20 cellular contexts compared by ENCODE assay signal in genomic region chr5:126377444-126377843, GRCh38. TPM values are rescaled to one million over a fixed set of nuclear protein-coding genes. Genes with fewer than 3 reads are reported as not detected.
A peak's percentile ranks its signal among the peaks of the same experiment; 100 is the strongest.
DNase-seq lines count a peak whose midpoint lies in the region; ATAC-seq and TF ChIP-seq lines count a peak whose summit lies in the region.
"Had no signal": no experiment of that assay in that cellular context is flagged by ENCODE, and none has a peak within 500 bp of the region (broad histone marks: within the 10 kb centered on the region; RNA-seq: fewer than 3 reads in every experiment).

No MANE protein-coding gene starts in this region.

- no peaks in the 10 kb centered on the region for H3K79me2 ChIP-seq in SK-N-SH (ENCODE audit: insufficient read depth)

- ATAC-seq in HG03196 (IDR thresholded peaks at IDR 0.05; ENCODE audit: unreplicated experiment) (no peak), GM18505 (IDR thresholded peaks at IDR 0.05; ENCODE audit: unreplicated experiment) (no peak)
- ATAC-seq: PC-3 had no signal

- no peaks in the 10 kb centered on the region; the same call in 1 of the 2 replicates for H3K9me2 ChIP-seq in SK-N-SH

- H3K4me3 Mint-ChIP-seq in osteocyte (ENCODE audit: unreplicated experiment) = no peak overlapping the region

- H3K27ac Mint-ChIP-seq in osteocyte (ENCODE audit: unreplicated experiment) = peak overlapping the region; percentile 68

- peaks cover 9% of the 10 kb centered on the region for H3K9me3 ChIP-seq in SK-N-SH

- peaks cover 21% of the 10 kb centered on the region for H3K9me3 Mint-ChIP-seq in osteocyte (ENCODE audit: unreplicated experiment)

- 21% methylated on average over 1 of the region's 1 CpG for WGBS in SK-N-SH (ENCODE audit: low lambda C conversion rate)

- peaks cover 0 to 5% of the 10 kb centered on the region in 2 experiments; a peak in 3 of 4 replicates for H3K4me1 ChIP-seq in SK-N-SH (ENCODE audit: control insufficient read depth in 1 of 2, insufficient read depth in 2 of 2, low read depth in 1 of 2, low read length in 1 of 2)

- peak in 1 of 2 experiments; percentile 10; a peak in 1 of 4 replicates for TF ChIP-seq EP300 in SK-N-SH (IDR thresholded peaks at IDR 0.05; ENCODE audit: borderline replicate concordance in 1 of 2, low read depth in 1 of 2, low read length in 1 of 2)

- no peak for TF ChIP-seq RAD21 in SK-N-SH (IDR thresholded peaks at IDR 0.05; ENCODE audit: low read length)

- TF ChIP-seq CTCF in SK-N-SH (IDR thresholded peaks at IDR 0.05) (no peak), fibroblast of pulmonary artery (IDR thresholded peaks at IDR 0.05; ENCODE audit: low read length, missing control alignments) (no peak), osteocyte (IDR thresholded peaks at IDR 0.05) (no peak)

- H3K4me3 ChIP-seq in SK-N-SH (ENCODE audit: low read depth in 2 of 2, low read length in 1 of 2) (no peak overlapping the region; a peak in 1 of 4 replicates), fibroblast of pulmonary artery (replicated peaks; ENCODE audit: low read depth, low read length) (no peak overlapping the region)

- H3K27me3 ChIP-seq in SK-N-SH (ENCODE audit: insufficient read depth) = no peaks in the 10 kb centered on the region

- H3K36me3 Mint-ChIP-seq in osteocyte (ENCODE audit: unreplicated experiment) = peaks cover 11% of the 10 kb centered on the region

- TF ChIP-seq POLR2A in GM18505 (IDR thresholded peaks at IDR 0.05; ENCODE audit: borderline replicate concordance, extremely low read depth, insufficient read depth, insufficient read length) = no peak

- peaks cover 21% of the 10 kb centered on the region for H3F3A ChIP-seq in SK-N-SH (replicated peaks; ENCODE audit: insufficient read depth)

- H2AFZ ChIP-seq in SK-N-SH (ENCODE audit: low read depth) = no peak overlapping the region; the same call in 1 of the 2 replicates

- no peaks in the 10 kb centered on the region for H3K27me3 Mint-ChIP-seq in osteocyte (ENCODE audit: unreplicated experiment)

- peak overlapping the region in 1 of 2 experiments; percentile 75; a peak in 2 of 4 replicates for H3K27ac ChIP-seq in SK-N-SH (ENCODE audit: low read depth in 2 of 2, low read length in 1 of 2)
- H3K27ac ChIP-seq: C4-2B had no signal

- POLR2A ChIA-PET in SK-N-SH (lab: Yijun Ruan, JAX) = no interaction called here

- no peaks in the 10 kb centered on the region for H3K36me3 ChIP-seq in SK-N-SH (replicated peaks in 1 of 2; ENCODE audit: control insufficient read depth in 1 of 2, insufficient read depth in 2 of 2, low read length in 1 of 2)

- peaks cover 39% of the 10 kb centered on the region for H3K4me1 Mint-ChIP-seq in osteocyte (ENCODE audit: unreplicated experiment)

- DNase-seq in GM03348 (ENCODE audit: low spot score) (peak; percentile 31), SK-N-SH (no peak), fibroblast of pulmonary artery (ENCODE audit: low read depth) (peak; percentile 42), osteocyte (ENCODE audit: extremely low spot score, unreplicated experiment) (no peak), SK-N-DZ (ENCODE audit: low spot score) (no peak)
- DNase-seq in stimulated activated CD8-positive, alpha-beta memory T cell treated with anti-CD3 and anti-CD28 coated beads, Interleukin-4, amount 100 ng/mL, for 48 hours = no peak
- DNase-seq: ACHN, AML-193, DMS79, KG1, NCI-H1417 treated with DMSO at 0.1 percent for 48 hours, NCI-H187 treated with DMSO at 0.1 percent for 48 hours, NCI-H345, NCI-H524 treated with DMSO at 0.1 percent for 48 hours, PC-3, RPMI8226, SIG-M5 had no signal

- H4K20me1 ChIP-seq in SK-N-SH (ENCODE audit: insufficient read depth) = no peaks in the 10 kb centered on the region

- H3K4me2 ChIP-seq in SK-N-SH = peak overlapping the region; percentile 11; the same call in 1 of the 2 replicates

- CTCF ChIA-PET in SK-N-SH (lab: Yijun Ruan, JAX) = no interaction called here

- H3K9ac ChIP-seq in SK-N-SH = no peak overlapping the region

TF ChIP-seq in SK-N-SH, 30 proteins besides CTCF, POLR2A, EP300 and RAD21:
- TF ChIP-seq TCF12 (IDR thresholded peaks at IDR 0.05) = 0 out of 2 replicates have a peak, but pooled peaks have one; percentile 7
- TF ChIP-seq JUND (IDR thresholded peaks at IDR 0.05) = no peak
TF ChIP-seq in SK-N-SH: peak in this region for 1.

RNA-seq across cellular contexts. Expression of gene GRAMD2B, which starts 45.8 kb away (rescaled TPM):
- polyA plus RNA-seq in SK-N-SH (2012; rRNA removed) = 16.0 and 20.9 TPM in 2 replicates
- 17.1 and 21.0 TPM in 2 replicates for polyA plus RNA-seq in SK-N-SH (2012; cell fraction: cytosol; rRNA removed)
- 20.0 and 27.5 TPM in 2 replicates for polyA plus RNA-seq in SK-N-SH (2012; cell fraction: nucleus; rRNA removed)
- total RNA-seq in osteocyte = 78.2 and 93.7 TPM in 2 replicates
- polyA plus RNA-seq in SK-N-DZ (2014; cell fraction: cytosol; rRNA removed) = not detected in 2 replicates
- not detected in 2 replicates for polyA plus RNA-seq in SK-N-DZ (2014; cell fraction: nucleus; rRNA removed)

Comparison
In these comparisons a context has a peak if more than half of its experiments do, and no peak if none do; other contexts are left out.
1. DNase-seq: peak in GM03348 (single experiment) and fibroblast of pulmonary artery (single experiment); none in SK-N-SH (single experiment), osteocyte (single experiment), SK-N-DZ (single experiment) and stimulated activated CD8-positive, alpha-beta memory T cell treated with anti-CD3 and anti-CD28 coated beads, Interleukin-4, amount 100 ng/mL, for 48 hours (single experiment).